In genomic region chr2:9799729-9800632, GRCh38 we compare ENCODE assay signal across 8 cellular contexts. TPM values are rescaled to one million over a fixed set of nuclear protein-coding genes. Genes with fewer than 3 reads are reported as not detected.
DNase-seq lines count a peak whose midpoint lies in the region; ATAC-seq and TF ChIP-seq lines count a peak whose summit lies in the region.

No MANE protein-coding gene starts in this region.

- CTCF ChIA-PET in AG04450 (lab: Charles Lee), result interaction anchor here (0.6 to 8.5 kb wide), 50 partner anchors 10 to 657 kb away, joined by 3 to 66 read pairs (median 4); partner anchors contain the start of genes ADAM17, KLF11 and YWHAQ

- no peak overlapping the region for H3K27ac ChIP-seq in AG04450 (ENCODE audit: low read depth, low read length)

- ATAC-seq in GM18858 (IDR thresholded peaks at IDR 0.05; ENCODE audit: unreplicated experiment), result peak; percentile 65
- ATAC-seq in HG03066 (IDR thresholded peaks at IDR 0.05; ENCODE audit: low read depth, unreplicated experiment), result peak; percentile 90

- peak; percentile 44 for DNase-seq in AG04450 (ENCODE audit: low read depth, low spot score)
- DNase-seq in NCI-H2227 (lab: John Stamatoyannopoulos, UW; ENCODE audit: unreplicated experiment), result peak; percentile 89
- peak; percentile 71 for DNase-seq in activated CD4-positive, CD25-positive, alpha-beta regulatory T cell treated with anti-CD3 and anti-CD28 coated beads, Interleukin-2, amount 50 U/mL, for 16 hours (ENCODE audit: low read depth, low spot score)
- peak; percentile 72 for DNase-seq in central memory CD4-positive, alpha-beta T cell
- DNase-seq in kidney tubule cell (ENCODE audit: low spot score), result peak; percentile 81
- DNase-seq in stimulated activated CD4-positive, alpha-beta T cell treated with anti-CD3 and anti-CD28 coated beads, Interleukin-1b, Interleukin-23, amount 100 ng/mL, for 48 hours, result peak; percentile 85

- H3K27me3 ChIP-seq in AG04450 (ENCODE audit: control insufficient read depth, insufficient read depth, low read length), result no peaks in the 10 kb centered on the region

- TF ChIP-seq CTCF in AG04450 (IDR thresholded peaks at IDR 0.05; ENCODE audit: low read depth, low read length), result peak; percentile 99

- POLR2A ChIA-PET in AG04450 (lab: Yijun Ruan, JAX), result interaction anchor here (0.9 kb wide), 1 partner anchor 14 kb away, joined by 3 read pairs; no protein-coding TSS in a partner anchor

- H3K4me3 ChIP-seq in AG04450 (ENCODE audit: low read depth, low read length), result no peak overlapping the region

- no peaks in the 10 kb centered on the region; the same call in 1 of the 2 replicates for H3K9me3 ChIP-seq in AG04450 (ENCODE audit: control insufficient read depth, insufficient read depth, low read length)

RNA-seq across cellular contexts. Expression of gene TAF1B, which starts 43.3 kb away (rescaled TPM):
- polyA plus RNA-seq in AG04450 (2011; rRNA removed), result 17.2 and 25.8 TPM in 2 replicates
- polyA minus RNA-seq in AG04450 (2011; rRNA and poly(A)+ RNA removed), result 23.7 and 27.7 TPM in 2 replicates
